20 cellular contexts compared by ENCODE assay signal in the genomic region with DNA sequence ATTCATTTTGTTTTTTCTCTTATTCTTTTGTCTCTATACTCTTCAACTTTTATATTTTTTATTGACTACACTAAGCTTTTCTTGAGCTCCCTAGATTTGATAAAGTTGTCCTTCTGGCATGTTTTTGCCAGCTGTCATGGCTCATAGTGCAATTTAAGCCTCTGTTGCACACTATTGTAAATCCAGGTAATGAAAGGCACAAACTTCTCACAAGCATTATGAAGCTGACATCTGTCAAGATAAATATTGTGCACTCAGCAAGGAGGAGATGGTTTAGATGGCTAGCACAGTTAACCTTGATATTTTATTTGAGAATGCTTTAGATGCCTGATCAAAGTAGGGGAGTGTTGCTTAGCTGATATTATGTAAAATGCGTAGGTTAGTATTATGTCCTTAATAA.
"Had no signal": no experiment of that assay in that cellular context is flagged by ENCODE, and none has a peak within 500 bp of the region (broad histone marks: within the 10 kb centered on the region; RNA-seq: fewer than 3 reads in every experiment).

No MANE protein-coding gene starts in this region.

- DNase-seq: activated CD4-positive, alpha-beta T cell treated with anti-CD3 and anti-CD28 coated beads for 4 hours; activated CD4-positive, alpha-beta T cell treated with anti-CD3 and anti-CD28 coated beads, Interleukin-2, amount 50 U/mL, for 4 hours; activated effector memory CD4-positive, alpha-beta T cell treated with Interleukin-2 at 50 U/mL for 16 hours; activated naive CD4-positive, alpha-beta T cell treated with Interleukin-2 at 50 U/mL for 16 hours; anterior cingulate cortex; dorsolateral prefrontal cortex; effector memory CD4-positive, alpha-beta T cell; left ventricle myocardium inferior; naive B cell; nephron progenitor cell; nucleus accumbens; pancreas; retina; stimulated activated CD4-positive, alpha-beta T cell treated with anti-CD3 and anti-CD28 coated beads, Interleukin-12 subunit alpha, Interleukin-12 subunit beta, amount 100 ng/mL, for 4 hours; stimulated activated CD4-positive, alpha-beta T cell treated with anti-CD3 and anti-CD28 coated beads, Interleukin-4, amount 100 ng/mL, for 1 hour; stimulated activated naive CD8-positive, alpha-beta T cell treated with anti-CD3 and anti-CD28 coated beads, Interleukin-15, Interleukin-2, amounts not matched to agents 100 U/mL and 50 U/mL, for 24 hours; T-helper 9 cell; testis; trophoblast cell had no signal

- ATAC-seq: pancreas; sciatic nerve; stimulated activated naive CD8-positive, alpha-beta T cell treated with anti-CD3 and anti-CD28 coated beads, Interleukin-15, Interleukin-2, amounts not matched to agents 100 U/mL and 50 U/mL, for 24 hours had no signal
